22 cellular contexts compared by ENCODE assay signal in the genomic region with DNA sequence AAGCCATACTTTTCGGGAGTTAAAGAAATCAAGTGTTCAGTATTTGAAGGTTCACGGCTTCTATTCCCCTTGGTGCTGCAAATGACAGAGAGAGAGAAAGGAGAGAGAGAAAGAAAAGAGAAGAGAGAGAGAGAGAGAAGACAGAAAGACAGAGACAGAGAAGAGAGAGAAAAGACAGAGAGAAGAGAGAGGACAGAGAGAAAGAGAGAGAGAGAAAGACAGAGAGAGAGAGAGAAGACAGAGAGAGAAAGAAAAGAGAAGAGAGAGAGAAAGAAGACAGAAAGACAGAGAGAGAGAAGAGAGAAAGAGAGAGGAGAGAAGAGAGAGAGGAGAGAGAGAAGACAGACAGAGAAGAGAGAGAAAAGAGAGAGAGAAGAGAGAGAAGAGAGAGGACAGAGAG. TPM values are rescaled to one million over a fixed set of nuclear protein-coding genes. Genes with fewer than 3 reads are reported as not detected.
DNase-seq lines count a peak whose midpoint lies in the region; ATAC-seq and TF ChIP-seq lines count a peak whose summit lies in the region.
"Had no signal": no experiment of that assay in that cellular context is flagged by ENCODE, and none has a peak within 500 bp of the region (broad histone marks: within the 10 kb centered on the region; RNA-seq: fewer than 3 reads in every experiment).

No MANE protein-coding gene starts in this region.

- H3K4me1 Mint-ChIP-seq in activated T-helper 1 cell treated with anti-CD3 and anti-CD28 coated beads, Interleukin-12 subunit alpha, Interleukin-12 subunit beta, Interleukin-2, Interleukin-4 antibody, amounts not matched to agents 30 ng/mL and 10 ng/mL and 1 ng/mL, durations not matched to agents 14 hours and 24 hours and 36 hours (ENCODE audit: low read depth): no peaks in the 10 kb centered on the region

- POLR2A ChIA-PET in BJ (lab: Charles Lee) (no interaction called here), HEK293 (lab: Yijun Ruan, JAX) (no interaction called here)

- H3K27me3 ChIP-seq in BJ (ENCODE audit: control insufficient read depth, insufficient read depth, low read length): no peaks in the 10 kb centered on the region

- H3K9me3 ChIP-seq in HEK293 (ENCODE audit: control insufficient read depth, insufficient read depth, low read depth, low read length): no peaks in the 10 kb centered on the region

- no peak overlapping the region for H3K27ac ChIP-seq in HEK293 (ENCODE audit: extremely low read depth, low read depth, low read length)
- H3K27ac ChIP-seq: BLaER1 treated with 17β-estradiol and CSF1 and Interleukin-3, amounts not matched to agents 10 nM and 100 nM had no signal

- peaks cover 41% of the 10 kb centered on the region for H3K27me3 Mint-ChIP-seq in activated T-helper 1 cell treated with anti-CD3 and anti-CD28 coated beads, Interleukin-12 subunit alpha, Interleukin-12 subunit beta, Interleukin-2, Interleukin-4 antibody, amounts not matched to agents 30 ng/mL and 10 ng/mL and 1 ng/mL, durations not matched to agents 14 hours and 24 hours and 36 hours (ENCODE audit: insufficient read depth)

- no peaks in the 10 kb centered on the region for H3K36me3 Mint-ChIP-seq in activated T-helper 1 cell treated with anti-CD3 and anti-CD28 coated beads, Interleukin-12 subunit alpha, Interleukin-12 subunit beta, Interleukin-2, Interleukin-4 antibody, amounts not matched to agents 30 ng/mL and 10 ng/mL and 1 ng/mL, durations not matched to agents 14 hours and 24 hours and 36 hours (ENCODE audit: low read depth)

- CTCF ChIA-PET in BJ (lab: Yijun Ruan, JAX) (no interaction called here), HEK293 (lab: Yijun Ruan, JAX) (no interaction called here)

- no peaks in the 10 kb centered on the region for H3K4me1 ChIP-seq in HEK293 (ENCODE audit: control insufficient read depth, insufficient read depth, low read length)

- ATAC-seq in HG03342 (IDR thresholded peaks at IDR 0.05; ENCODE audit: unreplicated experiment): no peak
- ATAC-seq in HG02798 (IDR thresholded peaks at IDR 0.05; ENCODE audit: poor library complexity, unreplicated experiment): no peak

- peaks cover 6% of the 10 kb centered on the region for H3K9me3 Mint-ChIP-seq in activated T-helper 1 cell treated with anti-CD3 and anti-CD28 coated beads, Interleukin-12 subunit alpha, Interleukin-12 subunit beta, Interleukin-2, Interleukin-4 antibody, amounts not matched to agents 30 ng/mL and 10 ng/mL and 1 ng/mL, durations not matched to agents 14 hours and 24 hours and 36 hours

- H3K4me3 ChIP-seq in BJ (ENCODE audit: low read depth, low read length): peak overlapping the region; percentile 19
- no peak overlapping the region for H3K4me3 ChIP-seq in HEK293 (ENCODE audit: low read depth, low read length)
- H3K4me3 ChIP-seq: BLaER1 treated with 17β-estradiol and CSF1 and Interleukin-3, amounts not matched to agents 10 nM and 100 nM had no signal

- peak overlapping the region; percentile 6 for H3K4me3 Mint-ChIP-seq in activated T-helper 1 cell treated with anti-CD3 and anti-CD28 coated beads, Interleukin-12 subunit alpha, Interleukin-12 subunit beta, Interleukin-2, Interleukin-4 antibody, amounts not matched to agents 30 ng/mL and 10 ng/mL and 1 ng/mL, durations not matched to agents 14 hours and 24 hours and 36 hours

- no peak for DNase-seq in BJ (ENCODE audit: low read depth)
- DNase-seq in activated T-helper 1 cell treated with anti-CD3 and anti-CD28 coated beads, Interleukin-12 subunit alpha, Interleukin-12 subunit beta, Interleukin-2, Interleukin-4 antibody, amounts not matched to agents 30 ng/mL and 10 ng/mL and 1 ng/mL, durations not matched to agents 14 hours and 24 hours and 36 hours (ENCODE audit: low spot score): no peak
- DNase-seq in left kidney (ENCODE audit: low read depth, low spot score): peak; percentile 15
- no peak for DNase-seq in T1000 (lab: John Stamatoyannopoulos, UW)
- no peak for DNase-seq in activated CD4-positive, CD25-positive, alpha-beta regulatory T cell (lab: John Stamatoyannopoulos, UW)
- DNase-seq: Calu3; CD4-positive, alpha-beta memory T cell; COR-L47; DMS53; DMS79 treated with DMSO at 0.1 percent for 48 hours; GF-D8; GOT3; HCEC 1CT had no signal

- H3K36me3 ChIP-seq in BJ (ENCODE audit: control insufficient read depth, insufficient read depth, low read length) (peaks cover 16% of the 10 kb centered on the region), HEK293 (ENCODE audit: control insufficient read depth in 2 of 2, insufficient read depth in 1 of 2, low read length in 2 of 2) (no peaks in the 10 kb centered on the region)
- H3K36me3 ChIP-seq: BLaER1 treated with 17β-estradiol and CSF1 and Interleukin-3, amounts not matched to agents 10 nM and 100 nM had no signal

- no peak for TF ChIP-seq CTCF in BJ (IDR thresholded peaks at IDR 0.05; ENCODE audit: insufficient read depth, low read depth, low read length)
- TF ChIP-seq CTCF in HEK293 (tag by site-specific recombination; IDR thresholded peaks at IDR 0.05): no peak

- intact Hi-C loops in activated T-helper 1 cell treated with anti-CD3 and anti-CD28 coated beads, Interleukin-12 subunit alpha, Interleukin-12 subunit beta, Interleukin-2, Interleukin-4 antibody, amounts not matched to agents 30 ng/mL and 10 ng/mL and 1 ng/mL, durations not matched to agents 14 hours and 24 hours and 36 hours (cut with micrococcal nuclease): no loop called here

- peak overlapping the region; percentile 30 for H3K27ac Mint-ChIP-seq in activated T-helper 1 cell treated with anti-CD3 and anti-CD28 coated beads, Interleukin-12 subunit alpha, Interleukin-12 subunit beta, Interleukin-2, Interleukin-4 antibody, amounts not matched to agents 30 ng/mL and 10 ng/mL and 1 ng/mL, durations not matched to agents 14 hours and 24 hours and 36 hours
- H3K27ac Mint-ChIP-seq: CD4-positive, alpha-beta memory T cell had no signal

TF ChIP-seq in HEK293, 187 proteins besides CTCF, POLR2A, EP300 and RAD21 (continues in another document):
- TF ChIP-seq PRDM1 (tag by site-specific recombination; IDR thresholded peaks at IDR 0.05) (0 out of 2 replicates have a peak, but pooled peaks have one; percentile 31), ZNF785 (tag by site-specific recombination; IDR thresholded peaks at IDR 0.05) (no peak), HOXD13 (CRISPR knock-in tag; IDR thresholded peaks at IDR 0.05; ENCODE audit: borderline replicate concordance) (no peak), ZNF580 (tag by site-specific recombination; IDR thresholded peaks at IDR 0.05) (no peak), TRIM28 (IDR thresholded peaks at IDR 0.05; ENCODE audit: borderline replicate concordance, low read length) (no peak), ZNF596 (tag by site-specific recombination; IDR thresholded peaks at IDR 0.05) (peak; percentile 99)
- TF ChIP-seq, protein P1, sequence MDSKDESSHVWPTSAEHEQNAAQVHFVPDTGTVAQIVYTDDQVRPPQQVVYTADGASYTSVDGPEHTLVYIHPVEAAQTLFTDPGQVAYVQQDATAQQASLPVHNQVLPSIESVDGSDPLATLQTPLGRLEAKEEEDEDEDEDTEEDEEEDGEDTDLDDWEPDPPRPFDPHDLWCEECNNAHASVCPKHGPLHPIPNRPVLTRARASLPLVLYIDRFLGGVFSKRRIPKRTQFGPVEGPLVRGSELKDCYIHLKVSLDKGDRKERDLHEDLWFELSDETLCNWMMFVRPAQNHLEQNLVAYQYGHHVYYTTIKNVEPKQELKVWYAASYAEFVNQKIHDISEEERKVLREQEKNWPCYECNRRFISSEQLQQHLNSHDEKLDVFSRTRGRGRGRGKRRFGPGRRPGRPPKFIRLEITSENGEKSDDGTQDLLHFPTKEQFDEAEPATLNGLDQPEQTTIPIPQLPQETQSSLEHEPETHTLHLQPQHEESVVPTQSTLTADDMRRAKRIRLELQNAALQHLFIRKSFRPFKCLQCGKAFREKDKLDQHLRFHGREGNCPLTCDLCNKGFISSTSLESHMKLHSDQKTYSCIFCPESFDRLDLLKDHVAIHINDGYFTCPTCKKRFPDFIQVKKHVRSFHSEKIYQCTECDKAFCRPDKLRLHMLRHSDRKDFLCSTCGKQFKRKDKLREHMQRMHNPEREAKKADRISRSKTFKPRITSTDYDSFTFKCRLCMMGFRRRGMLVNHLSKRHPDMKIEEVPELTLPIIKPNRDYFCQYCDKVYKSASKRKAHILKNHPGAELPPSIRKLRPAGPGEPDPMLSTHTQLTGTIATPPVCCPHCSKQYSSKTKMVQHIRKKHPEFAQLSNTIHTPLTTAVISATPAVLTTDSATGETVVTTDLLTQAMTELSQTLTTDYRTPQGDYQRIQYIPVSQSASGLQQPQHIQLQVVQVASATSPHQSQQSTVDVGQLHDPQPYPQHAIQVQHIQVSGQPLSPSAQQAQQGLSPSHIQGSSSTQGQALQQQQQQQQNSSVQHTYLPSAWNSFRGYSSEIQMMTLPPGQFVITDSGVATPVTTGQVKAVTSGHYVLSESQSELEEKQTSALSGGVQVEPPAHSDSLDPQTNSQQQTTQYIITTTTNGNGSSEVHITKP (tag by site-specific recombination; IDR thresholded peaks at IDR 0.05): no peak

RNA-seq across cellular contexts. Expression of gene SHOX, which starts 8.5 kb away (rescaled TPM):
- 18.2 and 22.8 TPM in 2 replicates for polyA plus RNA-seq in BJ (2011; rRNA removed)
- 12.0 and 14.5 TPM in 2 replicates for polyA minus RNA-seq in BJ (2011; rRNA and poly(A)+ RNA removed)
- not detected in 2 replicates for total RNA-seq in activated T-helper 1 cell treated with anti-CD3 and anti-CD28 coated beads, Interleukin-12 subunit alpha, Interleukin-12 subunit beta, Interleukin-2, Interleukin-4 antibody, amounts not matched to agents 30 ng/mL and 10 ng/mL and 1 ng/mL, durations not matched to agents 14 hours and 24 hours and 36 hours
- total RNA-seq: A172; A673; Calu3; CD4-positive, alpha-beta memory T cell; Daoy; G401; H7 had no signal
- polyA plus RNA-seq: CD4-positive, alpha-beta memory T cell had no signal
